In genomic region chr14:77760381-77761204, GRCh38 we compare ENCODE assay signal across 8 cellular contexts.
DNase-seq lines count a peak whose midpoint lies in the region; ATAC-seq and FAIRE-seq lines count a peak whose summit lies in the region.

Gene SNW1 (minus strand): TSS chr14:77761156. CDS start chr14:77761127, 29 bp downstream.

- FAIRE-seq in A204.1 (lab: Jason Lieb, UNC), result peak; percentile 77

- ATAC-seq in GM18517 (IDR thresholded peaks at IDR 0.05; ENCODE audit: unreplicated experiment), result peak; percentile 95
- ATAC-seq in HG03045 (IDR thresholded peaks at IDR 0.05; ENCODE audit: unreplicated experiment), result peak; percentile 94

- DNase-seq in NCI-H2227 (lab: John Stamatoyannopoulos, UW; ENCODE audit: unreplicated experiment), result peak; percentile 96
- peak; percentile 87 to 91 for DNase-seq in activated CD4-positive, alpha-beta T cell treated with anti-CD3 and anti-CD28 coated beads for 4 hours
- peak; percentile 95 for DNase-seq in kidney tubule cell (ENCODE audit: low spot score)
- peak; percentile 71 to 83 (median 77) for DNase-seq in stimulated activated CD4-positive, alpha-beta T cell treated with anti-CD3 and anti-CD28 coated beads, Interleukin-1b, Interleukin-23, amount 100 ng/mL, for 24 hours (ENCODE audit: low read depth in 4 of 4, low spot score in 1 of 4)

- H3K27ac ChIP-seq in cingulate gyrus (ENCODE audit: low read depth, low read length), result peak within 1 kb of the TSS; percentile 91

Comparison
In these comparisons a context has a peak if more than half of its experiments do, and no peak if none do; other contexts are left out.
1. Peak in every context shown above with its lines: DNase-seq, ATAC-seq and H3K27ac ChIP-seq.